In genomic region chr11:70048279-70049024, GRCh38 we compare ENCODE assay signal across 10 cellular contexts. TPM values are rescaled to one million over a fixed set of nuclear protein-coding genes. Genes with fewer than 3 reads are reported as not detected.
A peak's percentile ranks its signal among the peaks of the same experiment; 100 is the strongest.
DNase-seq lines count a peak whose midpoint lies in the region; ATAC-seq and TF ChIP-seq lines count a peak whose summit lies in the region.
"Had no signal": no experiment of that assay in that cellular context is flagged by ENCODE, and none has a peak within 500 bp of the region (broad histone marks: within the 10 kb centered on the region; RNA-seq: fewer than 3 reads in every experiment).

No MANE protein-coding gene starts in this region.

- H2BK120ac ChIP-seq in neuronal stem cell (ENCODE audit: low read depth, low read length): no peak overlapping the region

- H2BK12ac ChIP-seq in neuronal stem cell (ENCODE audit: low read length): no peak overlapping the region

- no peak overlapping the region for H3K23ac ChIP-seq in neuronal stem cell (ENCODE audit: low read depth, low read length, poor library complexity)

- H3K4me3 ChIP-seq in endodermal cell (ENCODE audit: low read length) (no peak overlapping the region), neuronal stem cell (ENCODE audit: low read length in 2 of 2) (no peak overlapping the region)

- H2BK15ac ChIP-seq in neuronal stem cell (ENCODE audit: low read length): no peak overlapping the region

- no peak overlapping the region for H3K27ac Mint-ChIP-seq in endodermal cell

- no peak overlapping the region for H4K8ac ChIP-seq in neuronal stem cell (ENCODE audit: low read depth, low read length)

- H3K4ac ChIP-seq in neuronal stem cell (ENCODE audit: low read length): no peak overlapping the region

- no peaks in the 10 kb centered on the region for H3K27me3 ChIP-seq in endodermal cell (ENCODE audit: control insufficient read depth, insufficient read depth, low read length, poor library complexity, severe bottlenecking)
- no peaks in the 10 kb centered on the region for H3K27me3 ChIP-seq in neuronal stem cell (ENCODE audit: control insufficient read depth in 3 of 3, insufficient read depth in 3 of 3, low read depth in 1 of 3, low read length in 3 of 3)

- H3K9me3 ChIP-seq in endodermal cell (ENCODE audit: control insufficient read depth, low read length) (peaks cover 13% of the 10 kb centered on the region), neuronal stem cell (replicated peaks in 1 of 2; ENCODE audit: control insufficient read depth in 2 of 2, insufficient read depth in 1 of 2, low read depth in 1 of 2, low read length in 2 of 2) (no peaks in the 10 kb centered on the region)

- peaks cover 19% of the 10 kb centered on the region for H3K27me3 Mint-ChIP-seq in endodermal cell (ENCODE audit: insufficient read depth)

- H3K4me1 ChIP-seq in endodermal cell (ENCODE audit: control insufficient read depth, insufficient read depth, low read length) (no peaks in the 10 kb centered on the region), neuronal stem cell (ENCODE audit: control insufficient read depth in 2 of 2, insufficient read depth in 1 of 2, low read depth in 1 of 2, low read length in 2 of 2) (no peaks in the 10 kb centered on the region)

- ATAC-seq in GM21381 (IDR thresholded peaks at IDR 0.05; ENCODE audit: unreplicated experiment): no peak
- ATAC-seq in GM21528 (IDR thresholded peaks at IDR 0.05; ENCODE audit: low FRiP score, unreplicated experiment): no peak
- ATAC-seq in activated CD4-positive, CD25-positive, alpha-beta regulatory T cell treated with anti-CD3 and anti-CD28 coated beads, Interleukin-2, amount 50 U/mL, for 24 hours: no peak
- ATAC-seq: left ventricle myocardium superior had no signal

- no peak overlapping the region for H3K27ac ChIP-seq in endodermal cell (ENCODE audit: low read depth, low read length)
- H3K27ac ChIP-seq in neuronal stem cell (replicated peaks; ENCODE audit: low read length): no peak overlapping the region

- no peak overlapping the region for H3K4me2 ChIP-seq in neuronal stem cell (ENCODE audit: insufficient read depth, low read length, poor library complexity, severe bottlenecking)

- no peaks in the 10 kb centered on the region for H3K36me3 Mint-ChIP-seq in endodermal cell (ENCODE audit: low read depth)

- H3K14ac ChIP-seq in neuronal stem cell (ENCODE audit: low read length): no peak overlapping the region

- H2AK5ac ChIP-seq in neuronal stem cell (ENCODE audit: low read depth, low read length): no peak overlapping the region

- 72 to 97% methylated on average over 5 to 11 of the region's 12 CpGs for WGBS in endodermal cell (ENCODE audit: insufficient coverage in 1 of 2, insufficient read length in 1 of 2), 2 experiments
- no CpG with 5 or more reads among the region's 12 CpGs for WGBS in neuronal stem cell (ENCODE audit: extremely low coverage in 2 of 2, insufficient read length in 2 of 2, insufficient replicate concordance in 1 of 2), 2 donors

- TF ChIP-seq CTCF in GM12873 (IDR thresholded peaks at IDR 0.05; ENCODE audit: insufficient read depth, low read depth, low read length, missing control alignments) (peak; percentile 42), endodermal cell (conservative IDR thresholded peaks at IDR 0.05) (peak; percentile 67)

- H3K4me1 Mint-ChIP-seq in endodermal cell: no peaks in the 10 kb centered on the region

- no peak overlapping the region for H2AFZ ChIP-seq in neuronal stem cell (ENCODE audit: low read length)

- no peak overlapping the region for H3K4me3 Mint-ChIP-seq in endodermal cell

- no peaks in the 10 kb centered on the region for H3K36me3 ChIP-seq in endodermal cell (ENCODE audit: control insufficient read depth, insufficient read depth, low read length)
- no peaks in the 10 kb centered on the region for H3K36me3 ChIP-seq in neuronal stem cell (replicated peaks in 1 of 2; ENCODE audit: control insufficient read depth in 2 of 2, insufficient read depth in 2 of 2, low read length in 2 of 2)

- no peak overlapping the region for H3K9ac ChIP-seq in endodermal cell (ENCODE audit: extremely low read depth, low read length, poor library complexity, severe bottlenecking)
- H3K9ac ChIP-seq in neuronal stem cell (ENCODE audit: low read depth, low read length, poor library complexity): no peak overlapping the region

- H2BK5ac ChIP-seq in neuronal stem cell (ENCODE audit: low read length): no peak overlapping the region

- H3K18ac ChIP-seq in neuronal stem cell (ENCODE audit: low read length): no peak overlapping the region

- H3K79me1 ChIP-seq in neuronal stem cell (ENCODE audit: low read depth, low read length): no peaks in the 10 kb centered on the region

- peaks cover 6% of the 10 kb centered on the region for H3K9me3 Mint-ChIP-seq in endodermal cell

- DNase-seq in NCI-H69 (lab: John Stamatoyannopoulos, UW) (peak; percentile 54), endodermal cell (peak; percentile 75), neuronal stem cell (ENCODE audit: low spot score) (peak; percentile 30), T-helper 9 cell (no peak)
- DNase-seq: left ventricle myocardium superior, small intestine had no signal

- no peak overlapping the region for H4K91ac ChIP-seq in neuronal stem cell (ENCODE audit: low read depth, low read length, poor library complexity)

RNA-seq across cellular contexts. Expression of gene ANO1, which starts 29.7 kb away (rescaled TPM):
- 1 to 10 TPM; 3.0 to 7.7 TPM for total RNA-seq in endodermal cell
- polyA plus RNA-seq in endodermal cell (2013, experiment 1 of 2): 1.1 TPM
- 0.62 TPM for polyA plus RNA-seq in endodermal cell (2013, experiment 2 of 2)
- 0.20 TPM for polyA plus RNA-seq in neuronal stem cell (2013, experiment 1 of 2)
- polyA plus RNA-seq in neuronal stem cell (2013, experiment 2 of 2): 0.28 TPM
